ENCODE assay signal across 1 cellular context in the genomic region with DNA sequence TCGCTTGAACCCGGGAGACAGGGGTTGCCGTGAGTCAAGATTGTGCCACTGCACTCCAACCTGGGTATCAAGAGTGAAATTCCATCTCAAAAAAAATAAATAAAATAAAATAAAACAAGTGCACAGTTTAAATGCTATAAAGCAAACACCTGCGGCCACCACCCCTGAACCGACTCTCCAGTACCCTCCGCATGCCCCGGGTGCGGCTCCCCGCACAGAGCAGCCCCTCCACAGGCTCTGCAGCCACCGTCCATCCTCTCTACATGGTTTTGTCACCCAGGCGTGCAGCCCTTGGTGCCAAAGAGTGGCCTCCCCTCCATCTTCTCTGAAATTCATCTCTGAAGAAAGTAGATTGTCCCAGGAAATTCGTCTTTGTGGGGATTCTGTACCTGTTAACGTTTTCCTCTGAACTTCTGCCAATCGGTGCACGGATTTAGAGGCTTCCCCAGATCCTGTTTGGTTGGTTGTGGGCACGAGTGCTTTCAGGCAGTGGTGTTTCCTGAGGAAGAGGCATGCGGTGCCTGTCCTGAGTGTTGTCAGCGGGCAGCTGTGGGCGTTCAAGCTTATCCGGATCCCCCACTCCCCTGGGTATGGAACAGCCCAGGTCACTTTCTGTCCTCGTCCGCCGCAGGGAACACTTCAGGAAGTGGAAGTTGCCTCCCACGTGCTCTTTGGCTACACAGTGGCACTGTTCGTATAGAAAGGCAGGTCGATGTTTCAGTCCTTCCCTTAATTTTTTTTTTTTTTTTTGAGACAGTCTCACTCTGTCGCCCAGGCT.
A peak's percentile ranks its signal among the peaks of the same experiment; 100 is the strongest.
TF ChIP-seq lines count a peak whose summit lies in the region.

No MANE protein-coding gene starts in this region.

TF ChIP-seq in K562, 482 proteins besides CTCF, POLR2A, EP300 and RAD21:
- TF ChIP-seq, protein P1, sequence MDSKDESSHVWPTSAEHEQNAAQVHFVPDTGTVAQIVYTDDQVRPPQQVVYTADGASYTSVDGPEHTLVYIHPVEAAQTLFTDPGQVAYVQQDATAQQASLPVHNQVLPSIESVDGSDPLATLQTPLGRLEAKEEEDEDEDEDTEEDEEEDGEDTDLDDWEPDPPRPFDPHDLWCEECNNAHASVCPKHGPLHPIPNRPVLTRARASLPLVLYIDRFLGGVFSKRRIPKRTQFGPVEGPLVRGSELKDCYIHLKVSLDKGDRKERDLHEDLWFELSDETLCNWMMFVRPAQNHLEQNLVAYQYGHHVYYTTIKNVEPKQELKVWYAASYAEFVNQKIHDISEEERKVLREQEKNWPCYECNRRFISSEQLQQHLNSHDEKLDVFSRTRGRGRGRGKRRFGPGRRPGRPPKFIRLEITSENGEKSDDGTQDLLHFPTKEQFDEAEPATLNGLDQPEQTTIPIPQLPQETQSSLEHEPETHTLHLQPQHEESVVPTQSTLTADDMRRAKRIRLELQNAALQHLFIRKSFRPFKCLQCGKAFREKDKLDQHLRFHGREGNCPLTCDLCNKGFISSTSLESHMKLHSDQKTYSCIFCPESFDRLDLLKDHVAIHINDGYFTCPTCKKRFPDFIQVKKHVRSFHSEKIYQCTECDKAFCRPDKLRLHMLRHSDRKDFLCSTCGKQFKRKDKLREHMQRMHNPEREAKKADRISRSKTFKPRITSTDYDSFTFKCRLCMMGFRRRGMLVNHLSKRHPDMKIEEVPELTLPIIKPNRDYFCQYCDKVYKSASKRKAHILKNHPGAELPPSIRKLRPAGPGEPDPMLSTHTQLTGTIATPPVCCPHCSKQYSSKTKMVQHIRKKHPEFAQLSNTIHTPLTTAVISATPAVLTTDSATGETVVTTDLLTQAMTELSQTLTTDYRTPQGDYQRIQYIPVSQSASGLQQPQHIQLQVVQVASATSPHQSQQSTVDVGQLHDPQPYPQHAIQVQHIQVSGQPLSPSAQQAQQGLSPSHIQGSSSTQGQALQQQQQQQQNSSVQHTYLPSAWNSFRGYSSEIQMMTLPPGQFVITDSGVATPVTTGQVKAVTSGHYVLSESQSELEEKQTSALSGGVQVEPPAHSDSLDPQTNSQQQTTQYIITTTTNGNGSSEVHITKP (IDR thresholded peaks at IDR 0.05; ENCODE audit: partially characterized antibody) = peak; percentile 37
- TF ChIP-seq SREBF2 (CRISPR knock-in tag; IDR thresholded peaks at IDR 0.05) (no peak), L3MBTL2 (IDR thresholded peaks at IDR 0.05) (peak; percentile 46; the same call in 1 of the 2 replicates), MYBL2 (IDR thresholded peaks at IDR 0.05; ENCODE audit: low read depth) (no peak), MYBL2 (CRISPR knock-in tag; IDR thresholded peaks at IDR 0.05; ENCODE audit: borderline replicate concordance) (no peak)
- TF ChIP-seq, protein P2, sequence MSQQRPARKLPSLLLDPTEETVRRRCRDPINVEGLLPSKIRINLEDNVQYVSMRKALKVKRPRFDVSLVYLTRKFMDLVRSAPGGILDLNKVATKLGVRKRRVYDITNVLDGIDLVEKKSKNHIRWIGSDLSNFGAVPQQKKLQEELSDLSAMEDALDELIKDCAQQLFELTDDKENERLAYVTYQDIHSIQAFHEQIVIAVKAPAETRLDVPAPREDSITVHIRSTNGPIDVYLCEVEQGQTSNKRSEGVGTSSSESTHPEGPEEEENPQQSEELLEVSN (IDR thresholded peaks at IDR 0.05; ENCODE audit: borderline replicate concordance in 1 of 2, extremely low read depth in 1 of 2, insufficient read depth in 1 of 2, insufficient read length in 1 of 2, low read depth in 1 of 2, low read length in 1 of 2, poor library complexity in 1 of 2, severe bottlenecking in 1 of 2) = peak in 1 of 2 experiments; percentile 32
